Comparison of ENCODE assay signal across 36 cellular contexts in the genomic region with DNA sequence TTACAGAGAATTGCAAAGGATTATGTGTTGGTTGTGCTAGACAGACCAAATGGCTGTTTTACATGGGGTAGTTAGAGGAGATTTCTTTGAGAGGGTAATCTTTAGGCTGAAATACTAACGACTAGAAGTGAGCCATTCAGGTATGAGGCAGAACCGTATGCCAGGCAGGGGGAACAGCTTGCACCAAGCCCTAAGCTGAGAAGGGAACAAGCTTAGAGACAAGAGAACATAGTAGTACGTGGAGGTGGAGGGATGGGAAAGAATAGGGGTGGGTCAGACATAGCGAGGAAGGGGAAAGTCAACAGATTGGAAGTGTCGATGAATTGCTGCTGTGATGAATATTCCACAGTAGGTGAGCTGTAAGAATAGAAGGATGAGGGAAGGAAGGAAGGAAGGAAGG.
"Had no signal": no experiment of that assay in that cellular context is flagged by ENCODE, and none has a peak within 500 bp of the region (broad histone marks: within the 10 kb centered on the region; RNA-seq: fewer than 3 reads in every experiment).

No MANE protein-coding gene starts in this region.

- H3K4me3 Mint-ChIP-seq: activated CD4-positive, alpha-beta memory T cell treated with anti-CD3 and anti-CD28 coated beads for 36 hours; activated CD4-positive, alpha-beta T cell treated with anti-CD3 and anti-CD28 coated beads, Interleukin-2, amount 10 ng/mL, durations not matched to agents 7 days and 5 days; activated CD8-positive, alpha-beta memory T cell treated with anti-CD3 and anti-CD28 coated beads, Interleukin-2, amount 10 ng/mL, durations not matched to agents 7 days and 5 days; activated naive CD8-positive, alpha-beta T cell treated with anti-CD3 and anti-CD28 coated beads for 36 hours; activated T-cell treated with anti-CD3 and anti-CD28 coated beads, Interleukin-2, amount 50 U/mL, for 72 hours; activated T-helper 17 cell treated with anti-CD3 and anti-CD28 coated beads, Interleukin-2, amount 50 U/mL, for 72 hours; central memory CD8-positive, alpha-beta T cell had no signal

- H3K27ac Mint-ChIP-seq: activated CD4-positive, alpha-beta memory T cell treated with anti-CD3 and anti-CD28 coated beads for 36 hours; activated CD4-positive, alpha-beta T cell treated with anti-CD3 and anti-CD28 coated beads, Interleukin-2, amount 10 ng/mL, durations not matched to agents 7 days and 5 days; activated CD8-positive, alpha-beta memory T cell treated with anti-CD3 and anti-CD28 coated beads, Interleukin-2, amount 10 ng/mL, durations not matched to agents 7 days and 5 days; activated naive CD8-positive, alpha-beta T cell treated with anti-CD3 and anti-CD28 coated beads for 36 hours; activated T-cell treated with anti-CD3 and anti-CD28 coated beads, Interleukin-2, amount 50 U/mL, for 72 hours; activated T-helper 17 cell treated with anti-CD3 and anti-CD28 coated beads, Interleukin-2, amount 50 U/mL, for 72 hours had no signal

- H3K4me3 ChIP-seq: cardiac muscle cell, Peyer's patch, SJSA1 had no signal

- DNase-seq: activated CD4-positive, alpha-beta memory T cell treated with anti-CD3 and anti-CD28 coated beads for 36 hours; activated CD4-positive, alpha-beta T cell treated with anti-CD3 and anti-CD28 coated beads, Interleukin-2, amount 10 ng/mL, durations not matched to agents 7 days and 5 days; activated CD8-positive, alpha-beta memory T cell treated with anti-CD3 and anti-CD28 coated beads for 24 hours; activated CD8-positive, alpha-beta memory T cell treated with anti-CD3 and anti-CD28 coated beads, Interleukin-2, amount 10 ng/mL, durations not matched to agents 7 days and 5 days; activated CD8-positive, alpha-beta memory T cell treated with anti-CD3 and anti-CD28 coated beads, Interleukin-2, amount 50 U/mL, for 48 hours; activated effector memory CD4-positive, alpha-beta T cell treated with anti-CD3 and anti-CD28 coated beads, Interleukin-2, amount 50 U/mL, for 16 hours; activated naive CD4-positive, alpha-beta T cell; activated naive CD4-positive, alpha-beta T cell treated with anti-CD3 and anti-CD28 coated beads, Interleukin-2, amount 50 U/mL, for 16 hours; activated naive CD8-positive, alpha-beta T cell treated with anti-CD3 and anti-CD28 coated beads for 36 hours; activated T-cell treated with anti-CD3 and anti-CD28 coated beads, Interleukin-2, amount 50 U/mL, for 1 hour; activated T-cell treated with anti-CD3 and anti-CD28 coated beads, Interleukin-2, amount 50 U/mL, for 72 hours; amniotic stem cell; aorta; NCI-H1092 treated with DMSO at 0.1 percent for 48 hours; NCI-H1417; NCI-H146; NCI-H187; NCI-H2029 treated with DMSO at 0.1 percent for 48 hours; NCI-H2107; NCI-H2171; NCI-H510A; NCI-H526 treated with DMSO at 0.1 percent for 48 hours; NCI-H774; PC-3; Peyer's patch; RPMI8226; SHP77 treated with DMSO at 0.1 percent for 48 hours; SW 1271; T-helper 1 cell; T-helper 2 cell; T-helper 9 cell; WERI-Rb-1 had no signal

- H3K36me3 ChIP-seq: cardiac muscle cell, Peyer's patch, SJSA1, WERI-Rb-1 had no signal

- H3K4me1 Mint-ChIP-seq: activated T-helper 17 cell treated with anti-CD3 and anti-CD28 coated beads, Interleukin-2, amount 50 U/mL, for 72 hours had no signal

- H3K4me1 ChIP-seq: Peyer's patch had no signal

- H3K9me3 ChIP-seq: Peyer's patch, SJSA1 had no signal

- H3K27ac ChIP-seq: cardiac muscle cell, Peyer's patch, SJSA1, WERI-Rb-1 had no signal

- H3K9me3 Mint-ChIP-seq: activated CD4-positive, alpha-beta memory T cell treated with anti-CD3 and anti-CD28 coated beads for 36 hours; activated CD4-positive, alpha-beta T cell treated with anti-CD3 and anti-CD28 coated beads, Interleukin-2, amount 10 ng/mL, durations not matched to agents 7 days and 5 days; activated naive CD8-positive, alpha-beta T cell treated with anti-CD3 and anti-CD28 coated beads for 36 hours; activated T-cell treated with anti-CD3 and anti-CD28 coated beads, Interleukin-2, amount 50 U/mL, for 72 hours; activated T-helper 17 cell treated with anti-CD3 and anti-CD28 coated beads, Interleukin-2, amount 50 U/mL, for 72 hours; central memory CD8-positive, alpha-beta T cell had no signal

- ATAC-seq: activated CD8-positive, alpha-beta memory T cell treated with anti-CD3 and anti-CD28 coated beads, Interleukin-2, amount 10 ng/mL, durations not matched to agents 7 days and 5 days; activated T-cell treated with anti-CD3 and anti-CD28 coated beads, Interleukin-2, amount 50 U/mL, for 72 hours; activated T-helper 17 cell treated with anti-CD3 and anti-CD28 coated beads, Interleukin-2, amount 50 U/mL, for 72 hours; PC-3 had no signal

- H3K27me3 Mint-ChIP-seq: central memory CD8-positive, alpha-beta T cell had no signal

- H3K36me3 Mint-ChIP-seq: activated CD4-positive, alpha-beta memory T cell treated with anti-CD3 and anti-CD28 coated beads for 36 hours; activated naive CD8-positive, alpha-beta T cell treated with anti-CD3 and anti-CD28 coated beads for 36 hours had no signal

- H3K27me3 ChIP-seq: Peyer's patch, SJSA1 had no signal
